Comparison of ENCODE assay signal across 1 cellular context in the genomic region with DNA sequence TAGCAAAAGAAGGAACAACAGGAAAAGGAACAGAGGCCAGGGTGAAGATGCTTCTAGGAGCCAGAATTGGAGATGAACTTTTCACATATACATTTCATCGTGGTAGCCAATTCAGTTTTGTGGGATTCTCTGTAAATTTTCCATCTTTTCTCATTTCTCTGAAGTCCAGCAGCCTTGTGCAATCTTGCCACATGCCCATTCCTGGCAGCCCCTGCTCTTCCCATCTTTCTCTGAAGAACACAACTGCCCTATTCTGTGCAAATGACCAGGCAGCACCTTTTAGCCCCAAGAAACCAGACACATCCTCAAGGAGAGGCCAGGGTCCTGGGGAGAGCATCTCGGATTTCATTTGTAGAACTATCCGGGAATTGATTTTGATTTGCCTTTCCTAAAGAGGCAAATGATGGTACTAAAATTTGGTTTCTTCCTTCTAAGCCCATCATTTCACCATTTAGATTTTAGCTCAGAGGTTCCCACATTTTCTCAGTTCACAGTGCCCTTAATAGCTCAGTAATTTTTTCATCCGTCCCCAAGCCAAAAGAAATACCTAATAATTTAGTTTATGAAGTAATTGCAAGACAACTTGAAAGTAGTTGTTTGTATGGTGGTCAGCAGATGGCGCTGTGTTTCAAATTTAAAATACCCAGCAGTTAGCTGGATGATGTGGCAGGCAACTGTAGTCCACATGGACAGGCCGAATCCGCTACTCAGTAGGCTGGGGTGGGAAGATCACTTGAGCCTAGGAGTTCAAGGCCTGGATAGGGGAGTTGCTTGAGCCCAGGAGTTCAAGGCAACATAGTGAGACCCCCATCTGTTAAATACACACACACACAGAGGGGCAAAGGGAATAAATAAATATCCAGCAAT.
TF ChIP-seq lines count a peak whose summit lies in the region.

No MANE protein-coding gene starts in this region.

TF ChIP-seq in K562, 482 proteins besides CTCF, POLR2A, EP300 and RAD21 (continued from another document and continues in another):
- TF ChIP-seq, protein P1, sequence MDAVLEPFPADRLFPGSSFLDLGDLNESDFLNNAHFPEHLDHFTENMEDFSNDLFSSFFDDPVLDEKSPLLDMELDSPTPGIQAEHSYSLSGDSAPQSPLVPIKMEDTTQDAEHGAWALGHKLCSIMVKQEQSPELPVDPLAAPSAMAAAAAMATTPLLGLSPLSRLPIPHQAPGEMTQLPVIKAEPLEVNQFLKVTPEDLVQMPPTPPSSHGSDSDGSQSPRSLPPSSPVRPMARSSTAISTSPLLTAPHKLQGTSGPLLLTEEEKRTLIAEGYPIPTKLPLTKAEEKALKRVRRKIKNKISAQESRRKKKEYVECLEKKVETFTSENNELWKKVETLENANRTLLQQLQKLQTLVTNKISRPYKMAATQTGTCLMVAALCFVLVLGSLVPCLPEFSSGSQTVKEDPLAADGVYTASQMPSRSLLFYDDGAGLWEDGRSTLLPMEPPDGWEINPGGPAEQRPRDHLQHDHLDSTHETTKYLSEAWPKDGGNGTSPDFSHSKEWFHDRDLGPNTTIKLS (IDR thresholded peaks at IDR 0.05; ENCODE audit: borderline replicate concordance, low read depth), result peak; percentile 91
- TF ChIP-seq ZNF444 (CRISPR knock-in tag; IDR thresholded peaks at IDR 0.05), result no peak
- TF ChIP-seq, protein P2, sequence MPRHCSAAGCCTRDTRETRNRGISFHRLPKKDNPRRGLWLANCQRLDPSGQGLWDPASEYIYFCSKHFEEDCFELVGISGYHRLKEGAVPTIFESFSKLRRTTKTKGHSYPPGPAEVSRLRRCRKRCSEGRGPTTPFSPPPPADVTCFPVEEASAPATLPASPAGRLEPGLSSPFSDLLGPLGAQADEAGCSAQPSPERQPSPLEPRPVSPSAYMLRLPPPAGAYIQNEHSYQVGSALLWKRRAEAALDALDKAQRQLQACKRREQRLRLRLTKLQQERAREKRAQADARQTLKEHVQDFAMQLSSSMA (CRISPR knock-in tag; IDR thresholded peaks at IDR 0.05), result no peak
- TF ChIP-seq, protein P3, sequence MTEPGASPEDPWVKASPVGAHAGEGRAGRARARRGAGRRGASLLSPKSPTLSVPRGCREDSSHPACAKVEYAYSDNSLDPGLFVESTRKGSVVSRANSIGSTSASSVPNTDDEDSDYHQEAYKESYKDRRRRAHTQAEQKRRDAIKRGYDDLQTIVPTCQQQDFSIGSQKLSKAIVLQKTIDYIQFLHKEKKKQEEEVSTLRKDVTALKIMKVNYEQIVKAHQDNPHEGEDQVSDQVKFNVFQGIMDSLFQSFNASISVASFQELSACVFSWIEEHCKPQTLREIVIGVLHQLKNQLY (CRISPR knock-in tag; conservative IDR thresholded peaks at IDR 0.05), result no peak
- no peak for TF ChIP-seq NBN (IDR thresholded peaks at IDR 0.05; ENCODE audit: low read depth)
- TF ChIP-seq NFE2 (IDR thresholded peaks at IDR 0.05; ENCODE audit: low read depth), result no peak
- TF ChIP-seq, protein P4, sequence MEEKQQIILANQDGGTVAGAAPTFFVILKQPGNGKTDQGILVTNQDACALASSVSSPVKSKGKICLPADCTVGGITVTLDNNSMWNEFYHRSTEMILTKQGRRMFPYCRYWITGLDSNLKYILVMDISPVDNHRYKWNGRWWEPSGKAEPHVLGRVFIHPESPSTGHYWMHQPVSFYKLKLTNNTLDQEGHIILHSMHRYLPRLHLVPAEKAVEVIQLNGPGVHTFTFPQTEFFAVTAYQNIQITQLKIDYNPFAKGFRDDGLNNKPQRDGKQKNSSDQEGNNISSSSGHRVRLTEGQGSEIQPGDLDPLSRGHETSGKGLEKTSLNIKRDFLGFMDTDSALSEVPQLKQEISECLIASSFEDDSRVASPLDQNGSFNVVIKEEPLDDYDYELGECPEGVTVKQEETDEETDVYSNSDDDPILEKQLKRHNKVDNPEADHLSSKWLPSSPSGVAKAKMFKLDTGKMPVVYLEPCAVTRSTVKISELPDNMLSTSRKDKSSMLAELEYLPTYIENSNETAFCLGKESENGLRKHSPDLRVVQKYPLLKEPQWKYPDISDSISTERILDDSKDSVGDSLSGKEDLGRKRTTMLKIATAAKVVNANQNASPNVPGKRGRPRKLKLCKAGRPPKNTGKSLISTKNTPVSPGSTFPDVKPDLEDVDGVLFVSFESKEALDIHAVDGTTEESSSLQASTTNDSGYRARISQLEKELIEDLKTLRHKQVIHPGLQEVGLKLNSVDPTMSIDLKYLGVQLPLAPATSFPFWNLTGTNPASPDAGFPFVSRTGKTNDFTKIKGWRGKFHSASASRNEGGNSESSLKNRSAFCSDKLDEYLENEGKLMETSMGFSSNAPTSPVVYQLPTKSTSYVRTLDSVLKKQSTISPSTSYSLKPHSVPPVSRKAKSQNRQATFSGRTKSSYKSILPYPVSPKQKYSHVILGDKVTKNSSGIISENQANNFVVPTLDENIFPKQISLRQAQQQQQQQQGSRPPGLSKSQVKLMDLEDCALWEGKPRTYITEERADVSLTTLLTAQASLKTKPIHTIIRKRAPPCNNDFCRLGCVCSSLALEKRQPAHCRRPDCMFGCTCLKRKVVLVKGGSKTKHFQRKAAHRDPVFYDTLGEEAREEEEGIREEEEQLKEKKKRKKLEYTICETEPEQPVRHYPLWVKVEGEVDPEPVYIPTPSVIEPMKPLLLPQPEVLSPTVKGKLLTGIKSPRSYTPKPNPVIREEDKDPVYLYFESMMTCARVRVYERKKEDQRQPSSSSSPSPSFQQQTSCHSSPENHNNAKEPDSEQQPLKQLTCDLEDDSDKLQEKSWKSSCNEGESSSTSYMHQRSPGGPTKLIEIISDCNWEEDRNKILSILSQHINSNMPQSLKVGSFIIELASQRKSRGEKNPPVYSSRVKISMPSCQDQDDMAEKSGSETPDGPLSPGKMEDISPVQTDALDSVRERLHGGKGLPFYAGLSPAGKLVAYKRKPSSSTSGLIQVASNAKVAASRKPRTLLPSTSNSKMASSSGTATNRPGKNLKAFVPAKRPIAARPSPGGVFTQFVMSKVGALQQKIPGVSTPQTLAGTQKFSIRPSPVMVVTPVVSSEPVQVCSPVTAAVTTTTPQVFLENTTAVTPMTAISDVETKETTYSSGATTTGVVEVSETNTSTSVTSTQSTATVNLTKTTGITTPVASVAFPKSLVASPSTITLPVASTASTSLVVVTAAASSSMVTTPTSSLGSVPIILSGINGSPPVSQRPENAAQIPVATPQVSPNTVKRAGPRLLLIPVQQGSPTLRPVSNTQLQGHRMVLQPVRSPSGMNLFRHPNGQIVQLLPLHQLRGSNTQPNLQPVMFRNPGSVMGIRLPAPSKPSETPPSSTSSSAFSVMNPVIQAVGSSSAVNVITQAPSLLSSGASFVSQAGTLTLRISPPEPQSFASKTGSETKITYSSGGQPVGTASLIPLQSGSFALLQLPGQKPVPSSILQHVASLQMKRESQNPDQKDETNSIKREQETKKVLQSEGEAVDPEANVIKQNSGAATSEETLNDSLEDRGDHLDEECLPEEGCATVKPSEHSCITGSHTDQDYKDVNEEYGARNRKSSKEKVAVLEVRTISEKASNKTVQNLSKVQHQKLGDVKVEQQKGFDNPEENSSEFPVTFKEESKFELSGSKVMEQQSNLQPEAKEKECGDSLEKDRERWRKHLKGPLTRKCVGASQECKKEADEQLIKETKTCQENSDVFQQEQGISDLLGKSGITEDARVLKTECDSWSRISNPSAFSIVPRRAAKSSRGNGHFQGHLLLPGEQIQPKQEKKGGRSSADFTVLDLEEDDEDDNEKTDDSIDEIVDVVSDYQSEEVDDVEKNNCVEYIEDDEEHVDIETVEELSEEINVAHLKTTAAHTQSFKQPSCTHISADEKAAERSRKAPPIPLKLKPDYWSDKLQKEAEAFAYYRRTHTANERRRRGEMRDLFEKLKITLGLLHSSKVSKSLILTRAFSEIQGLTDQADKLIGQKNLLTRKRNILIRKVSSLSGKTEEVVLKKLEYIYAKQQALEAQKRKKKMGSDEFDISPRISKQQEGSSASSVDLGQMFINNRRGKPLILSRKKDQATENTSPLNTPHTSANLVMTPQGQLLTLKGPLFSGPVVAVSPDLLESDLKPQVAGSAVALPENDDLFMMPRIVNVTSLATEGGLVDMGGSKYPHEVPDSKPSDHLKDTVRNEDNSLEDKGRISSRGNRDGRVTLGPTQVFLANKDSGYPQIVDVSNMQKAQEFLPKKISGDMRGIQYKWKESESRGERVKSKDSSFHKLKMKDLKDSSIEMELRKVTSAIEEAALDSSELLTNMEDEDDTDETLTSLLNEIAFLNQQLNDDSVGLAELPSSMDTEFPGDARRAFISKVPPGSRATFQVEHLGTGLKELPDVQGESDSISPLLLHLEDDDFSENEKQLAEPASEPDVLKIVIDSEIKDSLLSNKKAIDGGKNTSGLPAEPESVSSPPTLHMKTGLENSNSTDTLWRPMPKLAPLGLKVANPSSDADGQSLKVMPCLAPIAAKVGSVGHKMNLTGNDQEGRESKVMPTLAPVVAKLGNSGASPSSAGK (IDR thresholded peaks at IDR 0.05), result peak; percentile 29; the same call in 1 of the 2 replicates
- no peak for TF ChIP-seq STAT5A (IDR thresholded peaks at IDR 0.05; ENCODE audit: borderline replicate concordance, low read length)
- no peak for TF ChIP-seq PHTF2 (CRISPR knock-in tag; IDR thresholded peaks at IDR 0.05)
- TF ChIP-seq ARID2 (IDR thresholded peaks at IDR 0.05), result no peak
- peak; percentile 74 for TF ChIP-seq MYBL2 (IDR thresholded peaks at IDR 0.05; ENCODE audit: low read depth)
- no peak for TF ChIP-seq MYBL2 (CRISPR knock-in tag; IDR thresholded peaks at IDR 0.05; ENCODE audit: borderline replicate concordance)
- no peak for TF ChIP-seq ZNF699 (CRISPR knock-in tag; IDR thresholded peaks at IDR 0.05; ENCODE audit: insufficient replicate concordance)
- no peak for TF ChIP-seq SMARCA4 (IDR thresholded peaks at IDR 0.05)
- no peak for TF ChIP-seq ZFP36 (IDR thresholded peaks at IDR 0.05; ENCODE audit: low read depth, low read length, partially characterized antibody)
- no peak for TF ChIP-seq ZNF57 (CRISPR knock-in tag; IDR thresholded peaks at IDR 0.05)
- no peak for TF ChIP-seq KLF16 (IDR thresholded peaks at IDR 0.05)
- TF ChIP-seq, protein P5, sequence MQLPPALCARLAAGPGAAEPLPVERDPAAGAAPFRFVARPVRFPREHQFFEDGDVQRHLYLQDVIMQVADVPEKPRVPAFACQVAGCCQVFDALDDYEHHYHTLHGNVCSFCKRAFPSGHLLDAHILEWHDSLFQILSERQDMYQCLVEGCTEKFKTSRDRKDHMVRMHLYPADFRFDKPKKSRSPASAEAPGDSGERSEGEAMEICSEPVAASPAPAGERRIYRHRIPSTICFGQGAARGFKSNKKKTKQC (CRISPR knock-in tag; IDR thresholded peaks at IDR 0.05), result no peak
- TF ChIP-seq ETV5 (CRISPR knock-in tag; IDR thresholded peaks at IDR 0.05; ENCODE audit: low read depth), result no peak
- TF ChIP-seq, protein P6, sequence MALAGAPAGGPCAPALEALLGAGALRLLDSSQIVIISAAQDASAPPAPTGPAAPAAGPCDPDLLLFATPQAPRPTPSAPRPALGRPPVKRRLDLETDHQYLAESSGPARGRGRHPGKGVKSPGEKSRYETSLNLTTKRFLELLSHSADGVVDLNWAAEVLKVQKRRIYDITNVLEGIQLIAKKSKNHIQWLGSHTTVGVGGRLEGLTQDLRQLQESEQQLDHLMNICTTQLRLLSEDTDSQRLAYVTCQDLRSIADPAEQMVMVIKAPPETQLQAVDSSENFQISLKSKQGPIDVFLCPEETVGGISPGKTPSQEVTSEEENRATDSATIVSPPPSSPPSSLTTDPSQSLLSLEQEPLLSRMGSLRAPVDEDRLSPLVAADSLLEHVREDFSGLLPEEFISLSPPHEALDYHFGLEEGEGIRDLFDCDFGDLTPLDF (CRISPR knock-in tag; IDR thresholded peaks at IDR 0.05), result no peak
- TF ChIP-seq, protein P7, sequence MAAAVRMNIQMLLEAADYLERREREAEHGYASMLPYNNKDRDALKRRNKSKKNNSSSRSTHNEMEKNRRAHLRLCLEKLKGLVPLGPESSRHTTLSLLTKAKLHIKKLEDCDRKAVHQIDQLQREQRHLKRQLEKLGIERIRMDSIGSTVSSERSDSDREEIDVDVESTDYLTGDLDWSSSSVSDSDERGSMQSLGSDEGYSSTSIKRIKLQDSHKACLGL (CRISPR knock-in tag; IDR thresholded peaks at IDR 0.05; ENCODE audit: borderline replicate concordance, poor library complexity, severe bottlenecking), result no peak
- TF ChIP-seq, protein P8, sequence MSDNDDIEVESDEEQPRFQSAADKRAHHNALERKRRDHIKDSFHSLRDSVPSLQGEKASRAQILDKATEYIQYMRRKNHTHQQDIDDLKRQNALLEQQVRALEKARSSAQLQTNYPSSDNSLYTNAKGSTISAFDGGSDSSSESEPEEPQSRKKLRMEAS (CRISPR knock-in tag; IDR thresholded peaks at IDR 0.05), result peak; percentile 51; the same call in 1 of the 2 replicates
- no peak for TF ChIP-seq SNRNP70 (optimal IDR thresholded peaks at IDR 0.05; ENCODE audit: low read depth, low read length)
- no peak for TF ChIP-seq ZNF224 (CRISPR knock-in tag; IDR thresholded peaks at IDR 0.05)
- no peak for TF ChIP-seq RFX7 (CRISPR knock-in tag; IDR thresholded peaks at IDR 0.05)
- no peak for TF ChIP-seq NRF1 (conservative IDR thresholded peaks at IDR 0.05 in 1 of 2, IDR thresholded peaks at IDR 0.05 in 1 of 2)
- TF ChIP-seq, protein P9, sequence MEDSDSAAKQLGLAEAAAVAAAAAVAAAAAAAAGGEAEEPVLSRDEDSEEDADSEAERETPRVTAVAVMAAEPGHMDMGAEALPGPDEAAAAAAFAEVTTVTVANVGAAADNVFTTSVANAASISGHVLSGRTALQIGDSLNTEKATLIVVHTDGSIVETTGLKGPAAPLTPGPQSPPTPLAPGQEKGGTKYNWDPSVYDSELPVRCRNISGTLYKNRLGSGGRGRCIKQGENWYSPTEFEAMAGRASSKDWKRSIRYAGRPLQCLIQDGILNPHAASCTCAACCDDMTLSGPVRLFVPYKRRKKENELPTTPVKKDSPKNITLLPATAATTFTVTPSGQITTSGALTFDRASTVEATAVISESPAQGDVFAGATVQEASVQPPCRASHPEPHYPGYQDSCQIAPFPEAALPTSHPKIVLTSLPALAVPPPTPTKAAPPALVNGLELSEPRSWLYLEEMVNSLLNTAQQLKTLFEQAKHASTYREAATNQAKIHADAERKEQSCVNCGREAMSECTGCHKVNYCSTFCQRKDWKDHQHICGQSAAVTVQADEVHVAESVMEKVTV (CRISPR knock-in tag; IDR thresholded peaks at IDR 0.05), result peak; percentile 30; the same call in 1 of the 2 replicates
- TF ChIP-seq, protein P10, sequence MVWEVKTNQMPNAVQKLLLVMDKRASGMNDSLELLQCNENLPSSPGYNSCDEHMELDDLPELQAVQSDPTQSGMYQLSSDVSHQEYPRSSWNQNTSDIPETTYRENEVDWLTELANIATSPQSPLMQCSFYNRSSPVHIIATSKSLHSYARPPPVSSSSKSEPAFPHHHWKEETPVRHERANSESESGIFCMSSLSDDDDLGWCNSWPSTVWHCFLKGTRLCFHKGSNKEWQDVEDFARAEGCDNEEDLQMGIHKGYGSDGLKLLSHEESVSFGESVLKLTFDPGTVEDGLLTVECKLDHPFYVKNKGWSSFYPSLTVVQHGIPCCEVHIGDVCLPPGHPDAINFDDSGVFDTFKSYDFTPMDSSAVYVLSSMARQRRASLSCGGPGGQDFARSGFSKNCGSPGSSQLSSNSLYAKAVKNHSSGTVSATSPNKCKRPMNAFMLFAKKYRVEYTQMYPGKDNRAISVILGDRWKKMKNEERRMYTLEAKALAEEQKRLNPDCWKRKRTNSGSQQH (CRISPR knock-in tag; IDR thresholded peaks at IDR 0.05), result no peak
- no peak for TF ChIP-seq CBX5 (IDR thresholded peaks at IDR 0.05; ENCODE audit: borderline replicate concordance, low read depth)
- TF ChIP-seq ZNF436 (CRISPR knock-in tag; IDR thresholded peaks at IDR 0.05), result no peak
- no peak for TF ChIP-seq HMGN3 (IDR thresholded peaks at IDR 0.05; ENCODE audit: borderline replicate concordance, extremely low read depth, insufficient read length, low read depth, low read length)
- no peak for TF ChIP-seq MYNN (IDR thresholded peaks at IDR 0.05)
- TF ChIP-seq MYNN (CRISPR knock-in tag; IDR thresholded peaks at IDR 0.05), result no peak
- TF ChIP-seq STAG1 (CRISPR knock-in tag; IDR thresholded peaks at IDR 0.05; ENCODE audit: borderline replicate concordance), result 0 out of 2 replicates have a peak, but pooled peaks have one; percentile 11
- TF ChIP-seq ZNF584 (CRISPR knock-in tag; IDR thresholded peaks at IDR 0.05; ENCODE audit: low read depth), result no peak
- no peak for TF ChIP-seq ELF2 (CRISPR knock-in tag; IDR thresholded peaks at IDR 0.05)
